ENCODE assay signal across 24 cellular contexts in genomic region chr6:84151669-84152068, GRCh38.
"Had no signal": no experiment of that assay in that cellular context is flagged by ENCODE, and none has a peak within 500 bp of the region (broad histone marks: within the 10 kb centered on the region; RNA-seq: fewer than 3 reads in every experiment).

No MANE protein-coding gene starts in this region.

- H3K27me3 Mint-ChIP-seq: brain; naive thymus-derived CD8-positive, alpha-beta T cell; progenitor cell of endocrine pancreas; stimulated activated memory B cell treated with anti-CD40 and anti-IgM and Interleukin-4, amounts not matched to agents 10 μg/mL and 1 μg/mL and 100 μg/mL, for 72 hours; T-helper 17 cell had no signal

- H3K9me3 Mint-ChIP-seq: brain; immature natural killer cell; naive thymus-derived CD8-positive, alpha-beta T cell had no signal

- ATAC-seq: activated naive CD4-positive, alpha-beta T cell treated with anti-CD3 and anti-CD28 coated beads, Interleukin-2, amount 50 U/mL, for 72 hours; left lung; naive thymus-derived CD8-positive, alpha-beta T cell; stimulated activated memory B cell treated with anti-CD40 and anti-IgM and Interleukin-4, amounts not matched to agents 10 μg/mL and 1 μg/mL and 100 μg/mL, for 72 hours; T-helper 17 cell had no signal

- H3K27ac Mint-ChIP-seq: activated naive CD4-positive, alpha-beta T cell treated with anti-CD3 and anti-CD28 coated beads, Interleukin-2, amount 50 U/mL, for 72 hours; immature natural killer cell; naive thymus-derived CD8-positive, alpha-beta T cell; progenitor cell of endocrine pancreas; stimulated activated memory B cell treated with anti-CD40 and anti-IgM and Interleukin-4, amounts not matched to agents 10 μg/mL and 1 μg/mL and 100 μg/mL, for 72 hours; T-helper 17 cell had no signal

- H3K4me1 Mint-ChIP-seq: brain; immature natural killer cell; naive thymus-derived CD8-positive, alpha-beta T cell; T-helper 17 cell had no signal

- DNase-seq: activated CD4-positive, alpha-beta T cell treated with anti-CD3 and anti-CD28 coated beads, Interleukin-2, amount 50 U/mL, for 1 hour; activated CD4-positive, CD25-positive, alpha-beta regulatory T cell treated with anti-CD3 and anti-CD28 coated beads, Interleukin-2, amount 50 U/mL, for 72 hours; activated gamma-delta T cell treated with Interleukin-2 at 50 U/mL for 16 hours; activated T-cell treated with anti-CD3 and anti-CD28 coated beads, Interleukin-2, amount 50 U/mL, for 1 hour; aorta; central memory CD4-positive, alpha-beta T cell; dermis blood vessel endothelial cell; effector CD8-positive, alpha-beta T cell; erythroblast; foreskin keratinocyte; immature natural killer cell; kidney glomerular epithelial cell; left lung; naive thymus-derived CD8-positive, alpha-beta T cell; retina; sigmoid colon; stimulated activated CD4-positive, alpha-beta T cell treated with anti-CD3 and anti-CD28 coated beads, Interleukin-15, amount 100 ng/mL, for 24 hours; T-helper 17 cell; upper lobe of left lung; WERI-Rb-1 had no signal

- H3K4me3 Mint-ChIP-seq: brain; immature natural killer cell; naive thymus-derived CD8-positive, alpha-beta T cell; stimulated activated memory B cell treated with anti-CD40 and anti-IgM and Interleukin-4, amounts not matched to agents 10 μg/mL and 1 μg/mL and 100 μg/mL, for 72 hours; T-helper 17 cell had no signal
